ENCODE assay signal across 12 cellular contexts in genomic region chr2:165058471-165059265, GRCh38.
"Had no signal": no experiment of that assay in that cellular context is flagged by ENCODE, and none has a peak within 500 bp of the region (broad histone marks: within the 10 kb centered on the region; RNA-seq: fewer than 3 reads in every experiment).

No MANE protein-coding gene starts in this region.

- H3K27me3 Mint-ChIP-seq: activated CD4-positive, alpha-beta T cell treated with anti-CD3 and anti-CD28 coated beads, Interleukin-2, amount 10 ng/mL, durations not matched to agents 7 days and 5 days; activated T-cell treated with anti-CD3 and anti-CD28 coated beads, Interleukin-2, amount 50 U/mL, for 24 hours; brain; memory B cell had no signal

- DNase-seq: activated CD4-positive, alpha-beta T cell treated with anti-CD3 and anti-CD28 coated beads, Interleukin-2, amount 10 ng/mL, durations not matched to agents 7 days and 5 days; activated CD8-positive, alpha-beta T cell treated with anti-CD3 and anti-CD28 coated beads, Interleukin-2, amount 10 ng/mL, durations not matched to agents 7 days and 5 days; activated naive CD4-positive, alpha-beta T cell treated with anti-CD3 and anti-CD28 coated beads for 36 hours; activated T-cell treated with anti-CD3 and anti-CD28 coated beads, Interleukin-2, amount 50 U/mL, for 24 hours; anterior cingulate cortex; caudate nucleus; dorsolateral prefrontal cortex; stimulated activated naive CD8-positive, alpha-beta T cell treated with anti-CD3 and anti-CD28 coated beads, Interleukin-15, amount 100 ng/mL, for 72 hours; transverse colon had no signal

- H3K9me3 Mint-ChIP-seq: activated CD4-positive, alpha-beta T cell treated with anti-CD3 and anti-CD28 coated beads, Interleukin-2, amount 10 ng/mL, durations not matched to agents 7 days and 5 days; activated naive CD4-positive, alpha-beta T cell treated with anti-CD3 and anti-CD28 coated beads for 36 hours; activated T-cell treated with anti-CD3 and anti-CD28 coated beads, Interleukin-2, amount 50 U/mL, for 24 hours; brain; memory B cell; neural crest cell; stimulated activated naive CD8-positive, alpha-beta T cell treated with anti-CD3 and anti-CD28 coated beads, Interleukin-15, amount 100 ng/mL, for 72 hours had no signal

- H3K4me3 Mint-ChIP-seq: activated CD4-positive, alpha-beta T cell treated with anti-CD3 and anti-CD28 coated beads, Interleukin-2, amount 10 ng/mL, durations not matched to agents 7 days and 5 days; activated CD8-positive, alpha-beta T cell treated with anti-CD3 and anti-CD28 coated beads, Interleukin-2, amount 10 ng/mL, durations not matched to agents 7 days and 5 days; activated naive CD4-positive, alpha-beta T cell treated with anti-CD3 and anti-CD28 coated beads for 36 hours; activated T-cell treated with anti-CD3 and anti-CD28 coated beads, Interleukin-2, amount 50 U/mL, for 24 hours; brain; memory B cell; neural crest cell; stimulated activated naive CD8-positive, alpha-beta T cell treated with anti-CD3 and anti-CD28 coated beads, Interleukin-15, amount 100 ng/mL, for 72 hours had no signal

- H3K36me3 Mint-ChIP-seq: brain, memory B cell had no signal

- H3K27ac Mint-ChIP-seq: activated CD4-positive, alpha-beta T cell treated with anti-CD3 and anti-CD28 coated beads, Interleukin-2, amount 10 ng/mL, durations not matched to agents 7 days and 5 days; activated CD8-positive, alpha-beta T cell treated with anti-CD3 and anti-CD28 coated beads, Interleukin-2, amount 10 ng/mL, durations not matched to agents 7 days and 5 days; activated naive CD4-positive, alpha-beta T cell treated with anti-CD3 and anti-CD28 coated beads for 36 hours; activated T-cell treated with anti-CD3 and anti-CD28 coated beads, Interleukin-2, amount 50 U/mL, for 24 hours; memory B cell; stimulated activated naive CD8-positive, alpha-beta T cell treated with anti-CD3 and anti-CD28 coated beads, Interleukin-15, amount 100 ng/mL, for 72 hours had no signal

- H3K4me1 Mint-ChIP-seq: memory B cell; stimulated activated naive CD8-positive, alpha-beta T cell treated with anti-CD3 and anti-CD28 coated beads, Interleukin-15, amount 100 ng/mL, for 72 hours had no signal
